Comparison of ENCODE assay signal across 10 cellular contexts in genomic region chr1:76668046-76668445, GRCh38.
DNase-seq lines count a peak whose midpoint lies in the region; ATAC-seq and TF ChIP-seq lines count a peak whose summit lies in the region.
"Had no signal": no experiment of that assay in that cellular context is flagged by ENCODE, and none has a peak within 500 bp of the region (broad histone marks: within the 10 kb centered on the region; RNA-seq: fewer than 3 reads in every experiment).

No MANE protein-coding gene starts in this region.

- no peak overlapping the region for H3K27ac ChIP-seq in neuronal stem cell (replicated peaks; ENCODE audit: low read length)
- no peak overlapping the region for H3K27ac ChIP-seq in prostate gland
- no peak overlapping the region for H3K27ac ChIP-seq in coronary artery
- H3K27ac ChIP-seq: right atrium auricular region, RWPE1 had no signal

- no peak overlapping the region for H2BK120ac ChIP-seq in neuronal stem cell (ENCODE audit: low read depth, low read length)

- H3K27me3 ChIP-seq in neuronal stem cell (ENCODE audit: control insufficient read depth in 3 of 3, insufficient read depth in 3 of 3, low read depth in 1 of 3, low read length in 3 of 3) (no peaks in the 10 kb centered on the region), prostate gland (replicated peaks; ENCODE audit: insufficient read depth) (no peaks in the 10 kb centered on the region)
- H3K27me3 ChIP-seq: right atrium auricular region had no signal

- no peak overlapping the region for H3K14ac ChIP-seq in neuronal stem cell (ENCODE audit: low read length)

- no peak overlapping the region for H3K4me2 ChIP-seq in neuronal stem cell (ENCODE audit: insufficient read depth, low read length, poor library complexity, severe bottlenecking)

- no peak overlapping the region for H2BK5ac ChIP-seq in neuronal stem cell (ENCODE audit: low read length)

- ATAC-seq in GM19023 (IDR thresholded peaks at IDR 0.05; ENCODE audit: unreplicated experiment) (peak; percentile 84), HG02759 (IDR thresholded peaks at IDR 0.05; ENCODE audit: unreplicated experiment) (peak; percentile 91)

- H3K4me1 ChIP-seq in neuronal stem cell (ENCODE audit: control insufficient read depth in 2 of 2, insufficient read depth in 1 of 2, low read depth in 1 of 2, low read length in 2 of 2) (no peaks in the 10 kb centered on the region), prostate gland (replicated peaks) (no peaks in the 10 kb centered on the region)
- H3K4me1 ChIP-seq: right atrium auricular region had no signal

- H4K91ac ChIP-seq in neuronal stem cell (ENCODE audit: low read depth, low read length, poor library complexity): no peak overlapping the region

- H3K36me3 ChIP-seq in neuronal stem cell (replicated peaks in 1 of 2; ENCODE audit: control insufficient read depth in 2 of 2, insufficient read depth in 2 of 2, low read length in 2 of 2) (no peaks in the 10 kb centered on the region), prostate gland (no peaks in the 10 kb centered on the region)
- H3K36me3 ChIP-seq: right atrium auricular region had no signal

- no peak overlapping the region for H2BK12ac ChIP-seq in neuronal stem cell (ENCODE audit: low read length)

- H3K18ac ChIP-seq in neuronal stem cell (ENCODE audit: low read length): no peak overlapping the region

- DNase-seq in NCI-H1092 (lab: John Stamatoyannopoulos, UW) (peak; percentile 4), neuronal stem cell (ENCODE audit: low spot score) (no peak), prostate gland (ENCODE audit: low spot score) (no peak), coronary artery (ENCODE audit: low spot score) (no peak)
- no peak for DNase-seq in activated naive CD4-positive, alpha-beta T cell treated with anti-CD3 and anti-CD28 coated beads, Interleukin-2, amount 50 U/mL, for 16 hours
- DNase-seq: KG1 had no signal

- H3K4ac ChIP-seq in neuronal stem cell (ENCODE audit: low read length): no peak overlapping the region

- intact Hi-C loops in prostate gland (cut with DNase I): no loop called here

- no peak overlapping the region for H4K8ac ChIP-seq in neuronal stem cell (ENCODE audit: low read depth, low read length)

- H2AK5ac ChIP-seq in neuronal stem cell (ENCODE audit: low read depth, low read length): no peak overlapping the region

- no peak overlapping the region for H3K23ac ChIP-seq in neuronal stem cell (ENCODE audit: low read depth, low read length, poor library complexity)

- H3K79me1 ChIP-seq in neuronal stem cell (ENCODE audit: low read depth, low read length): no peaks in the 10 kb centered on the region

- no peak overlapping the region for H3K9ac ChIP-seq in neuronal stem cell (ENCODE audit: low read depth, low read length, poor library complexity)

- TF ChIP-seq CTCF in prostate gland (IDR thresholded peaks at IDR 0.05): no peak
- no peak for TF ChIP-seq CTCF in coronary artery (IDR thresholded peaks at IDR 0.05)

- H2BK15ac ChIP-seq in neuronal stem cell (ENCODE audit: low read length): no peak overlapping the region

- H3K9me3 ChIP-seq in neuronal stem cell (replicated peaks in 1 of 2; ENCODE audit: control insufficient read depth in 2 of 2, insufficient read depth in 1 of 2, low read depth in 1 of 2, low read length in 2 of 2) (no peaks in the 10 kb centered on the region), prostate gland (no peaks in the 10 kb centered on the region)
- H3K9me3 ChIP-seq: right atrium auricular region had no signal

- TF ChIP-seq POLR2A in prostate gland (IDR thresholded peaks at IDR 0.05): no peak

- no peak overlapping the region for H3K4me3 ChIP-seq in neuronal stem cell (ENCODE audit: low read length in 2 of 2)
- H3K4me3 ChIP-seq in prostate gland: no peak overlapping the region
- H3K4me3 ChIP-seq in coronary artery: no peak overlapping the region
- H3K4me3 ChIP-seq: right atrium auricular region had no signal

- no CpG with 5 or more reads among the region's 5 CpGs for WGBS in neuronal stem cell (ENCODE audit: extremely low coverage in 2 of 2, insufficient read length in 2 of 2, insufficient replicate concordance in 1 of 2), 2 donors
- WGBS in prostate gland: 18% methylated on average over 5 of the region's 5 CpGs

- H2AFZ ChIP-seq in neuronal stem cell (ENCODE audit: low read length): peak overlapping the region; percentile 48
